In genomic region chr13:114234266-114234644, GRCh38 we compare ENCODE assay signal across 1 cellular context.
TF ChIP-seq lines count a peak whose summit lies in the region.

No MANE protein-coding gene starts in this region.

TF ChIP-seq in H1, 55 proteins besides CTCF, POLR2A, EP300 and RAD21:
- TF ChIP-seq KDM4A (IDR thresholded peaks at IDR 0.05; ENCODE audit: low read depth, low read length, severe bottlenecking) (no peak), TAF7 (optimal IDR thresholded peaks at IDR 0.05; ENCODE audit: borderline replicate concordance, low read depth, low read length) (no peak), HDAC6 (IDR thresholded peaks at IDR 0.05; ENCODE audit: low read depth, low read length) (no peak), ZNF274 (IDR thresholded peaks at IDR 0.05; ENCODE audit: borderline replicate concordance, extremely low read depth, low read length) (no peak), EGR1 (IDR thresholded peaks at IDR 0.05; ENCODE audit: borderline replicate concordance, low read depth, low read length) (no peak), GTF2F1 (IDR thresholded peaks at IDR 0.05; ENCODE audit: borderline replicate concordance, low read depth, low read length) (no peak), CEBPB (IDR thresholded peaks at IDR 0.05; ENCODE audit: low read depth, low read length) (no peak), HDAC2 (IDR thresholded peaks at IDR 0.05; ENCODE audit: borderline replicate concordance in 1 of 2, low read depth in 2 of 2, low read length in 2 of 2) (no peak), SUZ12 (IDR thresholded peaks at IDR 0.05; ENCODE audit: low read length) (no peak)
